ENCODE assay signal across 19 cellular contexts in genomic region chr6:168937061-168937460, GRCh38.
DNase-seq lines count a peak whose midpoint lies in the region; ATAC-seq and FAIRE-seq lines count a peak whose summit lies in the region.
"Had no signal": no experiment of that assay in that cellular context is flagged by ENCODE, and none has a peak within 500 bp of the region (broad histone marks: within the 10 kb centered on the region; RNA-seq: fewer than 3 reads in every experiment).

No MANE protein-coding gene starts in this region.

- ATAC-seq in Right ventricle myocardium superior (ENCODE audit: poor library complexity) = no peak
- ATAC-seq: activated CD8-positive, alpha-beta memory T cell treated with anti-CD3 and anti-CD28 coated beads, Interleukin-2, amount 10 ng/mL, durations not matched to agents 7 days and 5 days; right lobe of liver; stimulated activated memory B cell treated with anti-CD40 and anti-IgM and Interleukin-4, amounts not matched to agents 10 μg/mL and 1 μg/mL and 100 μg/mL, for 72 hours had no signal

- FAIRE-seq in HTR-8/SVneo (lab: Jason Lieb, UNC) = no peak
- FAIRE-seq: A204.1, endometrium had no signal

- DNase-seq in A172 (ENCODE audit: low spot score) = peak; percentile 57
- peak; percentile 25 for DNase-seq in HTR-8/SVneo (ENCODE audit: insufficient read length, low spot score)
- DNase-seq in astrocyte of the hippocampus (ENCODE audit: low read depth, low spot score) = peak; percentile 68
- peak; percentile 16 for DNase-seq in kidney glomerular epithelial cell (lab: John Stamatoyannopoulos, UW)
- DNase-seq in KG1 (lab: John Stamatoyannopoulos, UW) = no peak
- DNase-seq in NCI-H446 treated with DMSO at 0.1 percent for 48 hours (lab: John Stamatoyannopoulos, UW) = no peak
- DNase-seq in Right ventricle myocardium superior = no peak
- no peak for DNase-seq in RPMI8226
- DNase-seq: activated CD8-positive, alpha-beta memory T cell treated with anti-CD3 and anti-CD28 coated beads, Interleukin-2, amount 10 ng/mL, durations not matched to agents 7 days and 5 days; activated naive CD4-positive, alpha-beta T cell; caudate nucleus; COR-L47; H9; MV-4-11; nephron progenitor cell; right lobe of liver had no signal

- intact Hi-C loops in Right ventricle myocardium superior (cut with DNase I) = no loop called here

Comparison
In these comparisons a context has a peak if more than half of its experiments do, and no peak if none do; other contexts are left out.
1. DNase-seq: peak in A172 (single experiment), HTR-8/SVneo (single experiment), astrocyte of the hippocampus (single experiment) and kidney glomerular epithelial cell (single experiment); none in KG1 (single experiment), NCI-H446 treated with DMSO at 0.1 percent for 48 hours (single experiment), Right ventricle myocardium superior (single experiment) and RPMI8226 (single experiment).